In the genomic region with DNA sequence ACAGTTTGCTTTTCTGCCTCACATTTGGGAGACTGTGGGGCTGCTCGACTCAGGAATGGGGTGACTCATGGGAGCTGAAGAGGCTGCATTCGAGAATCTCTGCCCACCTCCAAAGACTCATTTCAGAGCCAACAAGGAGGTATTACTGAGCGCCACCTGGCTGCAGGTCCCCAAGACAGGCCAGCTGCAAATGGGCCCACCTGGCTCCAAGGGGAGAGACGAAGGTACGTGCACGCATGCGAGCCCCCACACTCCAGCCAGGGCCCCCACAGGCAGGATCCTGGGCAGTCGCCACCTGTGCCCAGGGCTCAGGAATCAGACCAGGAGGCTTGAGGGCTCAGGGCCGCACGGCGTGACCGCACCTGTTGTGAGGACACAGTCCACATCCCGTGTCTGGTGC, we compare ENCODE assay signal across 2 cellular contexts.
TF ChIP-seq lines count a peak whose summit lies in the region.

No MANE protein-coding gene starts in this region.

TF ChIP-seq in HEK293, 187 proteins besides CTCF, POLR2A, EP300 and RAD21:
- no peak for TF ChIP-seq ZNF585B (tag by site-specific recombination; IDR thresholded peaks at IDR 0.05)
- TF ChIP-seq ZNF280D (tag by site-specific recombination; IDR thresholded peaks at IDR 0.05): no peak
- TF ChIP-seq KLF7 (tag by site-specific recombination; IDR thresholded peaks at IDR 0.05; ENCODE audit: borderline replicate concordance): no peak
- no peak for TF ChIP-seq ZNF792 (tag by site-specific recombination; IDR thresholded peaks at IDR 0.05)
- no peak for TF ChIP-seq ZNF529 (tag by site-specific recombination; IDR thresholded peaks at IDR 0.05; ENCODE audit: insufficient replicate concordance)
- TF ChIP-seq GFI1B (tag by site-specific recombination; IDR thresholded peaks at IDR 0.05): no peak
- no peak for TF ChIP-seq BCL11B (tag by site-specific recombination; IDR thresholded peaks at IDR 0.05; ENCODE audit: low read depth)
- TF ChIP-seq ZNF544 (tag by site-specific recombination; IDR thresholded peaks at IDR 0.05): no peak
- TF ChIP-seq ZNF48 (tag by site-specific recombination; IDR thresholded peaks at IDR 0.05): no peak
- no peak for TF ChIP-seq KLF16 (tag by site-specific recombination; IDR thresholded peaks at IDR 0.05)
- no peak for TF ChIP-seq SCRT2 (tag by site-specific recombination; IDR thresholded peaks at IDR 0.05)
- TF ChIP-seq ZNF248 (tag by site-specific recombination; IDR thresholded peaks at IDR 0.05): no peak
- TF ChIP-seq ZNF777 (tag by site-specific recombination; IDR thresholded peaks at IDR 0.05; ENCODE audit: borderline replicate concordance): no peak
- no peak for TF ChIP-seq ZNF146 (tag by site-specific recombination; IDR thresholded peaks at IDR 0.05)
- TF ChIP-seq ZNF184 (tag by site-specific recombination; IDR thresholded peaks at IDR 0.05): no peak
- TF ChIP-seq ZNF214 (tag by site-specific recombination; IDR thresholded peaks at IDR 0.05; ENCODE audit: borderline replicate concordance): no peak
- TF ChIP-seq, protein P1, sequence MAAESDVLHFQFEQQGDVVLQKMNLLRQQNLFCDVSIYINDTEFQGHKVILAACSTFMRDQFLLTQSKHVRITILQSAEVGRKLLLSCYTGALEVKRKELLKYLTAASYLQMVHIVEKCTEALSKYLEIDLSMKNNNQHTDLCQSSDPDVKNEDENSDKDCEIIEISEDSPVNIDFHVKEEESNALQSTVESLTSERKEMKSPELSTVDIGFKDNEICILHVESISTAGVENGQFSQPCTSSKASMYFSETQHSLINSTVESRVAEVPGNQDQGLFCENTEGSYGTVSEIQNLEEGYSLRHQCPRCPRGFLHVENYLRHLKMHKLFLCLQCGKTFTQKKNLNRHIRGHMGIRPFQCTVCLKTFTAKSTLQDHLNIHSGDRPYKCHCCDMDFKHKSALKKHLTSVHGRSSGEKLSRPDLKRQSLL (tag by site-specific recombination; IDR thresholded peaks at IDR 0.05): no peak
- no peak for TF ChIP-seq GLIS1 (tag by site-specific recombination; IDR thresholded peaks at IDR 0.05)
- TF ChIP-seq ZNF596 (tag by site-specific recombination; IDR thresholded peaks at IDR 0.05): no peak

TF ChIP-seq in K562, 482 proteins besides CTCF, POLR2A, EP300 and RAD21:
- TF ChIP-seq, protein P2, sequence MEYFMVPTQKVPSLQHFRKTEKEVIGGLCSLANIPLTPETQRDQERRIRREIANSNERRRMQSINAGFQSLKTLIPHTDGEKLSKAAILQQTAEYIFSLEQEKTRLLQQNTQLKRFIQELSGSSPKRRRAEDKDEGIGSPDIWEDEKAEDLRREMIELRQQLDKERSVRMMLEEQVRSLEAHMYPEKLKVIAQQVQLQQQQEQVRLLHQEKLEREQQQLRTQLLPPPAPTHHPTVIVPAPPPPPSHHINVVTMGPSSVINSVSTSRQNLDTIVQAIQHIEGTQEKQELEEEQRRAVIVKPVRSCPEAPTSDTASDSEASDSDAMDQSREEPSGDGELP (CRISPR knock-in tag; IDR thresholded peaks at IDR 0.05; ENCODE audit: borderline replicate concordance): 0 out of 2 replicates have a peak, but pooled peaks have one; percentile 17
- no peak for TF ChIP-seq FOXA3 (CRISPR knock-in tag; conservative IDR thresholded peaks at IDR 0.05 in 1 of 2, IDR thresholded peaks at IDR 0.05 in 1 of 2)
